25 cellular contexts compared by ENCODE assay signal in genomic region chr15:63573533-63573932, GRCh38. TPM values are rescaled to one million over a fixed set of nuclear protein-coding genes. Genes with fewer than 3 reads are reported as not detected.
DNase-seq lines count a peak whose midpoint lies in the region; ATAC-seq, FAIRE-seq and TF ChIP-seq lines count a peak whose summit lies in the region.
"Had no signal": no experiment of that assay in that cellular context is flagged by ENCODE, and none has a peak within 500 bp of the region (broad histone marks: within the 10 kb centered on the region; RNA-seq: fewer than 3 reads in every experiment).

No MANE protein-coding gene starts in this region.

- H3K9ac ChIP-seq in K562 (ENCODE audit: insufficient read depth in 1 of 2, low read depth in 2 of 2, low read length in 2 of 2): no peak overlapping the region

- no peak overlapping the region for H3K4me3 ChIP-seq in K562
- H3K4me3 ChIP-seq in naive thymus-derived CD4-positive, alpha-beta T cell (ENCODE audit: low read length): no peak overlapping the region
- H3K4me3 ChIP-seq: adrenal gland, prostate gland had no signal

- no peaks in the 10 kb centered on the region for H3K27me3 Mint-ChIP-seq in activated CD4-positive, alpha-beta T cell treated with anti-CD3 and anti-CD28 coated beads for 36 hours
- H3K27me3 Mint-ChIP-seq in activated CD4-positive, alpha-beta T cell treated with anti-CD3 and anti-CD28 coated beads, Interleukin-2, amount 10 ng/mL, durations not matched to agents 7 days and 5 days: no peaks in the 10 kb centered on the region
- no peaks in the 10 kb centered on the region for H3K27me3 Mint-ChIP-seq in naive thymus-derived CD4-positive, alpha-beta T cell
- H3K27me3 Mint-ChIP-seq: naive thymus-derived CD8-positive, alpha-beta T cell had no signal

- intact Hi-C loops in activated CD4-positive, alpha-beta T cell treated with anti-CD3 and anti-CD28 coated beads for 36 hours (cut with DNase I, micrococcal nuclease): no loop called here
- intact Hi-C loops in K562 (cut with micrococcal nuclease) (no loop called here), posterior cingulate gyrus (cut with DNase I) (no loop called here)
- intact Hi-C loops in naive thymus-derived CD4-positive, alpha-beta T cell (cut with micrococcal nuclease): no loop called here

- POLR2A ChIA-PET in activated CD4-positive, alpha-beta T cell treated with anti-CD3 and anti-CD28 coated beads for 36 hours (lab: Charles Lee): no interaction called here
- POLR2A ChIA-PET in activated CD4-positive, alpha-beta T cell treated with anti-CD3 and anti-CD28 coated beads, Interleukin-2, amount 10 ng/mL, durations not matched to agents 7 days and 5 days (lab: Charles Lee): no interaction called here
- POLR2A ChIA-PET in K562 (lab: Yijun Ruan, JAX): no interaction called here
- POLR2A ChIA-PET in naive thymus-derived CD4-positive, alpha-beta T cell (lab: Charles Lee): no interaction called here

- peak overlapping the region; percentile 45 for H3K27ac Mint-ChIP-seq in activated CD4-positive, alpha-beta T cell treated with anti-CD3 and anti-CD28 coated beads for 36 hours
- H3K27ac Mint-ChIP-seq in activated CD4-positive, alpha-beta T cell treated with anti-CD3 and anti-CD28 coated beads, Interleukin-2, amount 10 ng/mL, durations not matched to agents 7 days and 5 days: no peak overlapping the region
- H3K27ac Mint-ChIP-seq in naive thymus-derived CD4-positive, alpha-beta T cell: peak overlapping the region in 6 of 9 donors; percentile 2 to 66 (median 7)

- TF ChIP-seq CTCF in K562 (IDR thresholded peaks at IDR 0.05 in 2 of 3, conservative IDR thresholded peaks at IDR 0.05 in 1 of 3; ENCODE audit: insufficient read depth in 2 of 3, low read depth in 1 of 3, low read length in 3 of 3): no peak

- H4K20me1 ChIP-seq in K562 (replicated peaks; ENCODE audit: control insufficient read depth, insufficient read depth, low read length): no peaks in the 10 kb centered on the region

- BruUV-seq in K562 (replicated peaks; lab: Mats Ljungman, UMichigan): no TSS peak

- CTCF ChIA-PET in activated CD4-positive, alpha-beta T cell treated with anti-CD3 and anti-CD28 coated beads for 36 hours (lab: Charles Lee): interaction anchor here (0.7 kb wide), 1 partner anchor 152 kb away, joined by 3 read pairs; no protein-coding TSS in a partner anchor
- CTCF ChIA-PET in activated CD4-positive, alpha-beta T cell treated with anti-CD3 and anti-CD28 coated beads, Interleukin-2, amount 10 ng/mL, durations not matched to agents 7 days and 5 days (lab: Charles Lee): interaction anchor here (2.0 kb wide), 1 partner anchor 20 kb away, joined by 4 read pairs; no protein-coding TSS in a partner anchor
- CTCF ChIA-PET in K562 (lab: Yijun Ruan, JAX; ENCODE audit: low intra/inter-chr PET ratio): no interaction called here
- CTCF ChIA-PET in naive thymus-derived CD4-positive, alpha-beta T cell (lab: Charles Lee): no interaction called here

- no peak for TF ChIP-seq EP300 in K562 (IDR thresholded peaks at IDR 0.05; ENCODE audit: low read length)

- FAIRE-seq in K562 (lab: Jason Lieb, UNC): peak; percentile 72
- FAIRE-seq: A204.1, kidney, small intestine had no signal

- no peaks in the 10 kb centered on the region for H3K79me2 ChIP-seq in K562 (ENCODE audit: control insufficient read depth, insufficient read depth, low read length)

- TF ChIP-seq RAD21 in K562 (CRISPR knock-in tag; conservative IDR thresholded peaks at IDR 0.05 in 1 of 2, IDR thresholded peaks at IDR 0.05 in 1 of 2): no peak

- H3K4me2 ChIP-seq in K562 (ENCODE audit: insufficient read depth, low read length): no peak overlapping the region

- no peaks in the 10 kb centered on the region for H3K9me1 ChIP-seq in K562 (ENCODE audit: control insufficient read depth, insufficient read depth, low read length)

- H3K27ac ChIP-seq in K562 (ENCODE audit: extremely low read depth, low read depth, low read length) (peak overlapping the region; percentile 38; the same call in 1 of the 3 replicates), substantia nigra (ENCODE audit: low read depth, low read length, poor library complexity, severe bottlenecking) (no peak overlapping the region)
- H3K27ac ChIP-seq in naive thymus-derived CD4-positive, alpha-beta T cell (ENCODE audit: low read depth, low read length): no peak overlapping the region
- H3K27ac ChIP-seq: adrenal gland, prostate gland had no signal

- H3K27me3 ChIP-seq in K562 (ENCODE audit: control insufficient read depth in 2 of 2, insufficient read depth in 2 of 2, low read length in 2 of 2): no peaks in the 10 kb centered on the region
- no peaks in the 10 kb centered on the region for H3K27me3 ChIP-seq in naive thymus-derived CD4-positive, alpha-beta T cell (ENCODE audit: control insufficient read depth in 2 of 2, insufficient read depth in 2 of 2, low read length in 2 of 2)
- H3K27me3 ChIP-seq: adrenal gland had no signal

- H3K36me3 Mint-ChIP-seq in activated CD4-positive, alpha-beta T cell treated with anti-CD3 and anti-CD28 coated beads for 36 hours (ENCODE audit: low read depth): peaks cover 34% of the 10 kb centered on the region
- H3K36me3 Mint-ChIP-seq in activated CD4-positive, alpha-beta T cell treated with anti-CD3 and anti-CD28 coated beads, Interleukin-2, amount 10 ng/mL, durations not matched to agents 7 days and 5 days (ENCODE audit: low read depth): peaks cover 47% of the 10 kb centered on the region
- peaks cover 13 to 48% (median 27%) of the 10 kb centered on the region in 5 donors for H3K36me3 Mint-ChIP-seq in naive thymus-derived CD4-positive, alpha-beta T cell

- peaks cover 0 to 8% of the 10 kb centered on the region in 2 experiments; a peak in 2 of 5 replicates for H3K4me1 ChIP-seq in K562 (replicated peaks in 1 of 2; ENCODE audit: control insufficient read depth in 2 of 2, insufficient read depth in 2 of 2, low read length in 2 of 2)
- no peaks in the 10 kb centered on the region for H3K4me1 ChIP-seq in naive thymus-derived CD4-positive, alpha-beta T cell (ENCODE audit: control insufficient read depth in 2 of 2, insufficient read depth in 2 of 2, low read length in 2 of 2)
- H3K4me1 ChIP-seq: adrenal gland, prostate gland had no signal

- no peak overlapping the region for H3K4me3 Mint-ChIP-seq in activated CD4-positive, alpha-beta T cell treated with anti-CD3 and anti-CD28 coated beads for 36 hours
- no peak overlapping the region for H3K4me3 Mint-ChIP-seq in activated CD4-positive, alpha-beta T cell treated with anti-CD3 and anti-CD28 coated beads, Interleukin-2, amount 10 ng/mL, durations not matched to agents 7 days and 5 days
- H3K4me3 Mint-ChIP-seq in naive thymus-derived CD4-positive, alpha-beta T cell: no peak overlapping the region
- H3K4me3 Mint-ChIP-seq: naive thymus-derived CD8-positive, alpha-beta T cell had no signal

- TF ChIP-seq POLR2A in K562 (conservative IDR thresholded peaks at IDR 0.05): no peak

- peaks cover 18% of the 10 kb centered on the region for H3K4me1 Mint-ChIP-seq in activated CD4-positive, alpha-beta T cell treated with anti-CD3 and anti-CD28 coated beads for 36 hours
- H3K4me1 Mint-ChIP-seq in activated CD4-positive, alpha-beta T cell treated with anti-CD3 and anti-CD28 coated beads, Interleukin-2, amount 10 ng/mL, durations not matched to agents 7 days and 5 days: peaks cover 2% of the 10 kb centered on the region
- peaks cover 0 to 26% (median 7%) of the 10 kb centered on the region in 7 donors for H3K4me1 Mint-ChIP-seq in naive thymus-derived CD4-positive, alpha-beta T cell

- peaks cover 63% of the 10 kb centered on the region for H3K36me3 ChIP-seq in K562 (ENCODE audit: control insufficient read depth, insufficient read depth, low read length)
- peaks cover 11 to 64% (median 29%) of the 10 kb centered on the region in 3 experiments for H3K36me3 ChIP-seq in naive thymus-derived CD4-positive, alpha-beta T cell (ENCODE audit: control insufficient read depth in 2 of 3, insufficient read depth in 3 of 3, low read length in 3 of 3)
- H3K36me3 ChIP-seq: prostate gland had no signal

- in situ Hi-C loops in K562 (cut with MboI): no loop called here

- ATAC-seq in activated CD4-positive, alpha-beta T cell treated with anti-CD3 and anti-CD28 coated beads for 36 hours: peak; percentile 58
- peak; percentile 92 for ATAC-seq in K562
- no peak for ATAC-seq in naive thymus-derived CD4-positive, alpha-beta T cell
- no peak for ATAC-seq in HG02642 (IDR thresholded peaks at IDR 0.05; ENCODE audit: poor library complexity, unreplicated experiment)
- ATAC-seq: naive thymus-derived CD8-positive, alpha-beta T cell had no signal

- H3K9me3 ChIP-seq in K562 (replicated peaks; ENCODE audit: control insufficient read depth, insufficient read depth, low read depth, low read length): no peaks in the 10 kb centered on the region
- no peaks in the 10 kb centered on the region for H3K9me3 ChIP-seq in naive thymus-derived CD4-positive, alpha-beta T cell (ENCODE audit: control insufficient read depth in 2 of 3, low read length in 3 of 3)
- H3K9me3 ChIP-seq: adrenal gland, prostate gland had no signal

- H3K9me3 Mint-ChIP-seq in activated CD4-positive, alpha-beta T cell treated with anti-CD3 and anti-CD28 coated beads for 36 hours (ENCODE audit: low read depth): no peaks in the 10 kb centered on the region
- H3K9me3 Mint-ChIP-seq in activated CD4-positive, alpha-beta T cell treated with anti-CD3 and anti-CD28 coated beads, Interleukin-2, amount 10 ng/mL, durations not matched to agents 7 days and 5 days: no peaks in the 10 kb centered on the region
- H3K9me3 Mint-ChIP-seq in naive thymus-derived CD4-positive, alpha-beta T cell: no peaks in the 10 kb centered on the region
- H3K9me3 Mint-ChIP-seq: naive thymus-derived CD8-positive, alpha-beta T cell had no signal

- no peak overlapping the region for H2AFZ ChIP-seq in K562 (ENCODE audit: low read depth, low read length)

- no peak for DNase-seq in activated CD4-positive, alpha-beta T cell treated with anti-CD3 and anti-CD28 coated beads for 36 hours
- no peak for DNase-seq in activated CD4-positive, alpha-beta T cell treated with anti-CD3 and anti-CD28 coated beads, Interleukin-2, amount 10 ng/mL, durations not matched to agents 7 days and 5 days
- peak; percentile 24 for DNase-seq in HT1080 (ENCODE audit: low read depth)
- DNase-seq in K562 (ENCODE audit: extremely low read depth in 1 of 4, low spot score in 3 of 4): peak in 2 of 4 experiments; percentile 33 to 47
- DNase-seq in naive thymus-derived CD4-positive, alpha-beta T cell: no peak
- no peak for DNase-seq in substantia nigra (lab: John Stamatoyannopoulos, UW)
- no peak for DNase-seq in posterior cingulate gyrus
- DNase-seq: activated CD4-positive, alpha-beta T cell treated with anti-CD3 and anti-CD28 coated beads for 4 hours; activated T-cell treated with anti-CD3 and anti-CD28 coated beads for 4 hours; adrenal gland; caudate nucleus; DND-41; effector memory CD4-positive, alpha-beta T cell; hypothalamus; Kasumi-1; kidney; naive thymus-derived CD8-positive, alpha-beta T cell; NCI-H1092 treated with DMSO at 0.1 percent for 48 hours; NCI-H2081; NCI-H69; small intestine; stimulated activated CD8-positive, alpha-beta memory T cell treated with anti-CD3 and anti-CD28 coated beads, Interleukin-4, amount 100 ng/mL, for 48 hours had no signal

RNA-seq across cellular contexts. Expression of gene FBXL22, which starts 23.7 kb away (rescaled TPM):
- under 1 TPM; 0.61 to 0.69 TPM for total RNA-seq in activated CD4-positive, alpha-beta T cell treated with anti-CD3 and anti-CD28 coated beads for 36 hours
- total RNA-seq in activated CD4-positive, alpha-beta T cell treated with anti-CD3 and anti-CD28 coated beads, Interleukin-2, amount 10 ng/mL, durations not matched to agents 7 days and 5 days: under 1 TPM; 0.79 to 0.81 TPM
- total RNA-seq in HT1080 (2014; rRNA removed; shearing (Covaris generic)): 0.60 and 1.9 TPM in 2 replicates
- 0.63 and 1.6 TPM in 2 replicates for polyA plus RNA-seq in HT1080 (2015; cell fraction: cytosol; rRNA removed)
- 0.24 and 0.45 TPM in 2 replicates for polyA plus RNA-seq in HT1080 (2015; cell fraction: nucleus; rRNA removed)
- total RNA-seq in K562 (2011; cell fraction: chromatin; rRNA removed; ENCODE audit: low replicate concordance): 0.35 TPM in 1 of 2 replicates, not detected in the other
- 0.33 and 0.39 TPM in 2 replicates for total RNA-seq in K562 (2011; cell fraction: nucleolus; rRNA removed)
- 0.81 TPM in 1 of 2 replicates, not detected in the other for total RNA-seq in K562 (2011; cell fraction: nucleoplasm; rRNA removed)
- not detected in 2 replicates for total RNA-seq in K562 (2014; rRNA removed)
- not detected in 2 replicates for total RNA-seq in K562 (2014; rRNA removed; fragmentation: Illumina TruSeq; extraction: Trizol)
- total RNA-seq in K562 (2015; rRNA removed; fragmentation: Illumina TruSeq; extraction: Trizol): not detected in 2 replicates
- total RNA-seq in K562 (2021): not detected in 2 replicates
- polyA plus RNA-seq in K562 (2011; rRNA removed): not detected in 2 replicates
- not detected in 2 replicates for polyA plus RNA-seq in K562 (2011; cell fraction: cytosol; rRNA removed)
- 0.04 and 0.17 TPM in 2 replicates for polyA plus RNA-seq in K562 (2011; cell fraction: nucleus; rRNA removed)
- polyA plus RNA-seq in K562 (2012): 0.07 and 0.14 TPM in 2 replicates
- polyA plus RNA-seq in K562 (2014; fragmentation: Illumina TruSeq; extraction: Trizol): not detected in 2 replicates
- polyA plus RNA-seq in K562 (2014; fragmentation: Nextera tagmentation; extraction: Ambion mirVana): not detected
- polyA plus RNA-seq in K562 (2014; rRNA removed): not detected in 2 replicates
- polyA minus RNA-seq in K562 (2011; rRNA and poly(A)+ RNA removed): not detected in 2 replicates
- not detected in 2 replicates for polyA minus RNA-seq in K562 (2011; cell fraction: cytosol; rRNA and poly(A)+ RNA removed)
- 0.22 and 0.27 TPM in 2 replicates for polyA minus RNA-seq in K562 (2011; cell fraction: nucleus; rRNA and poly(A)+ RNA removed)
- 1 to 10 TPM in 4 of 5 experiments, under 1 TPM in 1; 0.94 to 3.3 (median 1.6) TPM for total RNA-seq in naive thymus-derived CD4-positive, alpha-beta T cell
- 1 to 10 TPM; 1.0 to 2.4 TPM for polyA plus RNA-seq in naive thymus-derived CD4-positive, alpha-beta T cell

Comparison
In these comparisons a context has a peak if more than half of its experiments do, and no peak if none do; other contexts are left out.
1. ATAC-seq: peak in activated CD4-positive, alpha-beta T cell treated with anti-CD3 and anti-CD28 coated beads for 36 hours (single experiment) and K562 (single experiment); none in naive thymus-derived CD4-positive, alpha-beta T cell (single experiment) and HG02642 (single experiment).
2. CTCF ChIA-PET loops: an anchor here in activated CD4-positive, alpha-beta T cell treated with anti-CD3 and anti-CD28 coated beads for 36 hours (0.7 kb wide) and activated CD4-positive, alpha-beta T cell treated with anti-CD3 and anti-CD28 coated beads, Interleukin-2, amount 10 ng/mL, durations not matched to agents 7 days and 5 days (2.0 kb wide); none called in K562 and naive thymus-derived CD4-positive, alpha-beta T cell.